Comparison of ENCODE assay signal across 8 cellular contexts in the genomic region with DNA sequence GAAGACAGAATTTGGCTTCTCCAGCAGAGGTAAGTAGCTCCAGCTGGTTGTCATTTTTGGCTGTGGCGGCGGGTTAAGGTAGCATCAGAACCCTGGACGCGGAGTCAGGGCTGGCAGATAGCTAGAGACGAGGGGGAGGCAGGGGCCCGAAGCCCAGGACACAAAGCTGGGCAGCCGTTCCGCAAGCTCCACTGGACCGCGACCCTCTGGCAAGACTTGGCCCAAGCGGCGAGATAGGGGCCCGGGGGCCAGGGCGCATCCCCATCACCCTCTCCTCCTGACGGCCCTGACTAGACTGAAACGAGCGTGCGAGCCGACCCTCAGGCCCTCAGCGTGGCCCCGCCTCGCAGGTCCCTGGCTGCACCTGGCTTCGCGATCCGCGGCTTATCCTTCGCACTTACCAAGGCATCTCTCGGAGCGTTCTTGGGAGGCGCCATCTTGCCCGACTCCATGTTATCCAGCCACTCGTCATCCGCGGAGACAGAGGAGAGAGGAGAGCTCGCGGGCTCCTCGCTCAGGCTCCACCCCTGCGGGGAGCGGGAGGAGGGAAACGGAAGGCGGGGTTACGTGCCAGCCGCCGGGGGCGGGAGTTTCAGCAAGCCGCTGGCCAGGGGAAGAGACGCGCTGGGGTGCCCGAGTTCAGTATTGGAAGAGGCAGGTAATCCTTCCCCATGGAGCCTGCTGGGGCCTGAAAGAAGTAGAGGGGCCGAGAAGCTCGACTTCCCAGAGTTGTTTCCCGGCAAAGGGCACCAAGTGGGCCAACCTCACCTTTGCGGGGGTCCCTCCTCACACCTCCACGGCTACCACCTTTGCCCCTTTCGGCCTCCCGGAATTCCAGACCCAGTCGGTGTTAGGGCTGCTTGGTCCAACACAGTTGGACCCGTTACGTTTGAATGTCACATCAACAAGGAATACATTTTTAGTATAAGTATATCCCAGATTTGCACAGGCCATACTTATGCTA. TPM values are rescaled to one million over a fixed set of nuclear protein-coding genes. Genes with fewer than 3 reads are reported as not detected.
DNase-seq lines count a peak whose midpoint lies in the region; ATAC-seq and TF ChIP-seq lines count a peak whose summit lies in the region.

A gene with protein sequence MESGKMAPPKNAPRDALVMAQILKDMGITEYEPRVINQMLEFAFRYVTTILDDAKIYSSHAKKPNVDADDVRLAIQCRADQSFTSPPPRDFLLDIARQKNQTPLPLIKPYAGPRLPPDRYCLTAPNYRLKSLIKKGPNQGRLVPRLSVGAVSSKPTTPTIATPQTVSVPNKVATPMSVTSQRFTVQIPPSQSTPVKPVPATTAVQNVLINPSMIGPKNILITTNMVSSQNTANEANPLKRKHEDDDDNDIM (minus strand): TSS at position 491 of the 964 bp plus-strand sequence. CDS start 39 bp downstream, at position 452.

- CTCF ChIA-PET in activated CD4-positive, alpha-beta T cell treated with anti-CD3 and anti-CD28 coated beads for 36 hours (lab: Charles Lee) = interaction anchor here (0.6 kb wide), 2 partner anchors 9 to 71 kb away, joined by 3 read pairs; no protein-coding TSS in a partner anchor

- H3K27ac ChIP-seq in layer of hippocampus (ENCODE audit: low read depth, low read length) = peak within 1 kb of the TSS; percentile 82

- H3K9me3 Mint-ChIP-seq in activated CD4-positive, alpha-beta T cell treated with anti-CD3 and anti-CD28 coated beads for 36 hours (ENCODE audit: low read depth) = no peaks in the 10 kb centered on the region

- peaks cover 8% of the 10 kb centered on the region for H3K4me1 Mint-ChIP-seq in activated CD4-positive, alpha-beta T cell treated with anti-CD3 and anti-CD28 coated beads for 36 hours

- no peaks in the 10 kb centered on the region for H3K27me3 ChIP-seq in layer of hippocampus (ENCODE audit: control insufficient read depth, insufficient read depth, low read length)

- peak; percentile 75 for DNase-seq in AG10803 (ENCODE audit: low read depth)
- peak; percentile 70 for DNase-seq in NCI-H446 treated with DMSO at 0.1 percent for 48 hours (lab: John Stamatoyannopoulos, UW)
- DNase-seq in activated CD4-positive, alpha-beta T cell treated with anti-CD3 and anti-CD28 coated beads for 36 hours = peak; percentile 90
- peak; percentile 84 for DNase-seq in choroid plexus epithelial cell (ENCODE audit: low read depth)
- DNase-seq in stimulated activated CD4-positive, alpha-beta T cell treated with anti-CD3 and anti-CD28 coated beads, Interleukin-1b, Interleukin-23, amount 100 ng/mL, for 4 hours (ENCODE audit: low read depth in 2 of 2) = peak; percentile 63 to 72

- peak within 1 kb of the TSS; percentile 82 for H3K4me3 ChIP-seq in AG10803 (ENCODE audit: low read length)
- peak within 1 kb of the TSS; percentile 84 for H3K4me3 ChIP-seq in choroid plexus epithelial cell (ENCODE audit: low read depth, low read length)

- POLR2A ChIA-PET in activated CD4-positive, alpha-beta T cell treated with anti-CD3 and anti-CD28 coated beads for 36 hours (lab: Charles Lee) = interaction anchor here (0.7 to 1.0 kb wide), 2 partner anchors 10 to 403 kb away, joined by 3 read pairs; no protein-coding TSS in a partner anchor

- H3K27ac Mint-ChIP-seq in activated CD4-positive, alpha-beta T cell treated with anti-CD3 and anti-CD28 coated beads for 36 hours = peak within 1 kb of the TSS; percentile 95

- H3K27me3 Mint-ChIP-seq in activated CD4-positive, alpha-beta T cell treated with anti-CD3 and anti-CD28 coated beads for 36 hours = no peaks in the 10 kb centered on the region

- peaks cover 10% of the 10 kb centered on the region for H3K36me3 Mint-ChIP-seq in activated CD4-positive, alpha-beta T cell treated with anti-CD3 and anti-CD28 coated beads for 36 hours (ENCODE audit: low read depth)

- peak within 1 kb of the TSS; percentile 84 for H3K4me3 Mint-ChIP-seq in activated CD4-positive, alpha-beta T cell treated with anti-CD3 and anti-CD28 coated beads for 36 hours

- intact Hi-C loops in activated CD4-positive, alpha-beta T cell treated with anti-CD3 and anti-CD28 coated beads for 36 hours (cut with DNase I, micrococcal nuclease) = loop anchor here in 1 of 2 experiments (5.0 to 10.0 kb wide), 3 partner anchors 378 to 1125 kb away; no protein-coding TSS in a partner anchor

- ATAC-seq in GM19035 (IDR thresholded peaks at IDR 0.05; ENCODE audit: unreplicated experiment) (peak; percentile 92), HG03354 (IDR thresholded peaks at IDR 0.05; ENCODE audit: poor library complexity, severe bottlenecking, unreplicated experiment) (peak; percentile 95)
- ATAC-seq in activated CD4-positive, alpha-beta T cell treated with anti-CD3 and anti-CD28 coated beads for 36 hours = peak; percentile 95

- TF ChIP-seq CTCF in AG10803 (conservative IDR thresholded peaks at IDR 0.05; ENCODE audit: low read length) (no peak), choroid plexus epithelial cell (conservative IDR thresholded peaks at IDR 0.05; ENCODE audit: low read depth, low read length) (no peak)

RNA-seq across cellular contexts. Expression of the gene that starts here (rescaled TPM):
- 10 to 100 TPM; 17.6 to 18.3 TPM for total RNA-seq in activated CD4-positive, alpha-beta T cell treated with anti-CD3 and anti-CD28 coated beads for 36 hours

Comparison
In these comparisons a context has a peak if more than half of its experiments do, and no peak if none do; other contexts are left out.
1. Peak in every context shown above with its lines: DNase-seq, ATAC-seq, H3K4me3 ChIP-seq and H3K27ac ChIP-seq.